In genomic region chr10:92667078-92667477, GRCh38 we compare ENCODE assay signal across 36 cellular contexts.
"Had no signal": no experiment of that assay in that cellular context is flagged by ENCODE, and none has a peak within 500 bp of the region (broad histone marks: within the 10 kb centered on the region; RNA-seq: fewer than 3 reads in every experiment).

No MANE protein-coding gene starts in this region.

- H3K36me3 ChIP-seq: MG63 had no signal

- H3K27me3 ChIP-seq: MG63 had no signal

- DNase-seq: Karpas-422, Kasumi-1, MG63, MM.1S, MV-4-11, NCI-H1048, NCI-H1092, NCI-H1092 treated with DMSO at 0.1 percent for 48 hours, NCI-H1105, NCI-H1105 treated with DMSO at 0.1 percent for 48 hours, NCI-H1417, NCI-H1417 treated with DMSO at 0.1 percent for 48 hours, NCI-H1436, NCI-H1436 treated with DMSO at 0.1 percent for 48 hours, NCI-H146, NCI-H1694, NCI-H1694 treated with DMSO at 0.1 percent for 48 hours, NCI-H187, NCI-H187 treated with DMSO at 0.1 percent for 48 hours, NCI-H1930, NCI-H2029, NCI-H2029 treated with DMSO at 0.1 percent for 48 hours, NCI-H2081, NCI-H2081 treated with DMSO at 0.1 percent for 48 hours, NCI-H2107, NCI-H2171, NCI-H2171 treated with DMSO at 0.1 percent for 48 hours, NCI-H2227 treated with DMSO at 0.1 percent for 48 hours, NCI-H226, NCI-H345, NCI-H446, NCI-H446 treated with DMSO at 0.1 percent for 48 hours, NCI-H510A, NCI-H510A treated with DMSO at 0.1 percent for 48 hours, NCI-H524, NCI-H524 treated with DMSO at 0.1 percent for 48 hours had no signal

- H3K4me3 ChIP-seq: MG63 had no signal
